Comparison of ENCODE assay signal across 1 cellular context in the genomic region with DNA sequence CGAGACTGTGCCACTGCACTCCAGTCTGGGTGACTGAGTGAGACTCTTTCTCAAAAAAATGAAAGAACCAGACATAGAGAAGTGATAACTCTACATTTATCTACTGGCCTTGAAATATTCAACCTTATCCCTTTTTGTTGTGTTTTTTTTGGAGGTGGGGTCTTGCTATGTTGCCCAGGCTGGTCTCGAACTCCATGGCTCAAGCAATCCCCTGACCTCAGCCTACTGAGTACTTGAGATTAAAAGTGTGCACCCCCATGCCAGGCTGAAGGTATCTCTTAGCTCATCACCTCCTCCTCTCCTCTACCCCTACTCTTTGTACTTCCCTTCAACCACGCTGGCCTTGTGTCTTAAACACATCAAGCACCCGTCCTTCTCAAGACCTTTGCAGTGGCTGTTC.
TF ChIP-seq lines count a peak whose summit lies in the region.

No MANE protein-coding gene starts in this region.

TF ChIP-seq in K562, 482 proteins besides CTCF, POLR2A, EP300 and RAD21:
- TF ChIP-seq RBM25 (IDR thresholded peaks at IDR 0.05; ENCODE audit: low read depth, low read length, severe bottlenecking) = peak; percentile 42
- peak; percentile 84 for TF ChIP-seq ZNF121 (CRISPR knock-in tag; conservative IDR thresholded peaks at IDR 0.05)
- TF ChIP-seq ILK (tag; IDR thresholded peaks at IDR 0.05; ENCODE audit: borderline replicate concordance, low read depth) = no peak
